Comparison of ENCODE assay signal across 1 cellular context in genomic region chr10:36739884-36740445, GRCh38.
TF ChIP-seq lines count a peak whose summit lies in the region.

No MANE protein-coding gene starts in this region.

TF ChIP-seq in HEK293, 187 proteins besides CTCF, POLR2A, EP300 and RAD21 (continued from another document and continues in another):
- TF ChIP-seq ZFP37 (tag by site-specific recombination; IDR thresholded peaks at IDR 0.05) (peak; percentile 60; the same call in 1 of the 2 replicates), ZNF621 (tag by site-specific recombination; IDR thresholded peaks at IDR 0.05) (no peak), SCRT1 (tag by site-specific recombination; IDR thresholded peaks at IDR 0.05; ENCODE audit: borderline replicate concordance) (no peak), ZNF155 (tag by site-specific recombination; IDR thresholded peaks at IDR 0.05) (no peak), ZNF510 (tag by site-specific recombination; IDR thresholded peaks at IDR 0.05; ENCODE audit: insufficient replicate concordance) (peak; percentile 12), ZNF639 (tag by site-specific recombination; IDR thresholded peaks at IDR 0.05) (peak; percentile 86), ZXDB (tag by site-specific recombination; IDR thresholded peaks at IDR 0.05) (peak; percentile 55; the same call in 1 of the 2 replicates), AEBP2 (tag by site-specific recombination; IDR thresholded peaks at IDR 0.05; ENCODE audit: borderline replicate concordance) (0 out of 2 replicates have a peak, but pooled peaks have one; percentile 32), ZNF394 (tag by site-specific recombination; IDR thresholded peaks at IDR 0.05; ENCODE audit: borderline replicate concordance) (peak; percentile 97), ZNF473 (tag by site-specific recombination; IDR thresholded peaks at IDR 0.05) (no peak), SP7 (tag by site-specific recombination; IDR thresholded peaks at IDR 0.05) (peak; percentile 38; the same call in 1 of the 2 replicates), HOXD13 (CRISPR knock-in tag; IDR thresholded peaks at IDR 0.05; ENCODE audit: borderline replicate concordance) (no peak), ZNF221 (tag by site-specific recombination; IDR thresholded peaks at IDR 0.05; ENCODE audit: borderline replicate concordance) (no peak), TSHZ1 (tag by site-specific recombination; IDR thresholded peaks at IDR 0.05; ENCODE audit: borderline replicate concordance) (no peak), ZNF223 (tag by site-specific recombination; IDR thresholded peaks at IDR 0.05) (no peak), ZNF354C (tag by site-specific recombination; IDR thresholded peaks at IDR 0.05; ENCODE audit: borderline replicate concordance, low read depth) (no peak), ZNF433 (tag by site-specific recombination; IDR thresholded peaks at IDR 0.05; ENCODE audit: low read depth) (0 out of 2 replicates have a peak, but pooled peaks have one; percentile 59), PRDM4 (tag by site-specific recombination; IDR thresholded peaks at IDR 0.05) (no peak), ZNF449 (tag by site-specific recombination; IDR thresholded peaks at IDR 0.05) (no peak), ZBTB10 (tag by site-specific recombination; IDR thresholded peaks at IDR 0.05) (no peak), ZNF148 (tag by site-specific recombination; IDR thresholded peaks at IDR 0.05; ENCODE audit: borderline replicate concordance) (no peak), ZBTB11 (tag by site-specific recombination; conservative IDR thresholded peaks at IDR 0.05; ENCODE audit: low read depth) (peak; percentile 81), ZNF48 (tag by site-specific recombination; IDR thresholded peaks at IDR 0.05) (no peak), ELK4 (IDR thresholded peaks at IDR 0.05; ENCODE audit: borderline replicate concordance, low read depth, low read length) (no peak), YY1 (tag by site-specific recombination; IDR thresholded peaks at IDR 0.05) (no peak), ZNF350 (tag by site-specific recombination; IDR thresholded peaks at IDR 0.05) (no peak), ZNF707 (tag by site-specific recombination; IDR thresholded peaks at IDR 0.05) (no peak), ZNF114 (tag by site-specific recombination; IDR thresholded peaks at IDR 0.05) (no peak), BCL11A (tag by site-specific recombination; IDR thresholded peaks at IDR 0.05; ENCODE audit: low read depth) (no peak), ZNF335 (tag by site-specific recombination; conservative IDR thresholded peaks at IDR 0.05) (no peak), ZNF416 (tag by site-specific recombination; IDR thresholded peaks at IDR 0.05) (no peak), ZNF776 (tag by site-specific recombination; IDR thresholded peaks at IDR 0.05; ENCODE audit: borderline replicate concordance) (no peak), ZNF266 (tag by site-specific recombination; IDR thresholded peaks at IDR 0.05; ENCODE audit: low read depth) (peak; percentile 91)
